9 cellular contexts compared by ENCODE assay signal in genomic region chr2:219628235-219628985, GRCh38. TPM values are rescaled to one million over a fixed set of nuclear protein-coding genes. Genes with fewer than 3 reads are reported as not detected.
A peak's percentile ranks its signal among the peaks of the same experiment; 100 is the strongest.
DNase-seq lines count a peak whose midpoint lies in the region; ATAC-seq and TF ChIP-seq lines count a peak whose summit lies in the region.
"Had no signal": no experiment of that assay in that cellular context is flagged by ENCODE, and none has a peak within 500 bp of the region (broad histone marks: within the 10 kb centered on the region; RNA-seq: fewer than 3 reads in every experiment).

No MANE protein-coding gene starts in this region.

- no peaks in the 10 kb centered on the region for H3K79me2 ChIP-seq in MM.1S (ENCODE audit: low read length)

- no peaks in the 10 kb centered on the region for H4K20me1 ChIP-seq in MM.1S (ENCODE audit: insufficient read depth, low read length)

- no peak for TF ChIP-seq CTCF in HFF-Myc (IDR thresholded peaks at IDR 0.05; ENCODE audit: low read depth, low read length, missing control alignments)
- no peak for TF ChIP-seq CTCF in astrocyte of the spinal cord (IDR thresholded peaks at IDR 0.05; ENCODE audit: low read depth, low read length)
- TF ChIP-seq CTCF in MM.1S (IDR thresholded peaks at IDR 0.05; ENCODE audit: low read length) = no peak
- TF ChIP-seq CTCF in lower leg skin (IDR thresholded peaks at IDR 0.05) = no peak

- intact Hi-C loops in lower leg skin (cut with DNase I; ENCODE audit: low total_unique reads) = no loop called here

- H3K27me3 ChIP-seq in skeletal muscle satellite cell (ENCODE audit: control insufficient read depth, insufficient read depth, low read length) (peaks cover 21% of the 10 kb centered on the region), MM.1S (replicated peaks; ENCODE audit: insufficient read depth, low read length) (peaks cover 80% of the 10 kb centered on the region)

- in situ Hi-C loops in astrocyte of the spinal cord (cut with HindIII; ENCODE audit: low sequenced_read_pairs) = no loop called here

- no peaks in the 10 kb centered on the region for H3F3A ChIP-seq in MM.1S (ENCODE audit: insufficient read depth, low read length)

- H3K9ac ChIP-seq in skeletal muscle satellite cell (ENCODE audit: low read depth, low read length) = peak overlapping the region; percentile 77
- no peak overlapping the region for H3K9ac ChIP-seq in MM.1S (ENCODE audit: low read length)

- WGBS in lower leg skin, 2 donors = 83 to 87% methylated on average over 26 of the region's 26 CpGs

- no peak overlapping the region for H3K27ac ChIP-seq in MM.1S (ENCODE audit: low read length)

- H3K36me3 ChIP-seq in skeletal muscle satellite cell (ENCODE audit: insufficient read depth, low read length) = no peaks in the 10 kb centered on the region
- H3K36me3 ChIP-seq in MM.1S (replicated peaks; ENCODE audit: insufficient read depth, low read length) = no peaks in the 10 kb centered on the region

- no peak for TF ChIP-seq POLR2A in lower leg skin (IDR thresholded peaks at IDR 0.05)

- no peak for ATAC-seq in HG03097 (IDR thresholded peaks at IDR 0.05; ENCODE audit: low FRiP score, unreplicated experiment)

- peak overlapping the region; percentile 85 for H3K4me2 ChIP-seq in skeletal muscle satellite cell (ENCODE audit: low read length)
- no peak overlapping the region for H3K4me2 ChIP-seq in MM.1S (ENCODE audit: low read depth, low read length)

- H2AFZ ChIP-seq in MM.1S (ENCODE audit: low read length) = no peak overlapping the region

- no peaks in the 10 kb centered on the region for H3K4me1 ChIP-seq in skeletal muscle satellite cell (ENCODE audit: control insufficient read depth, insufficient read depth, low read length)
- H3K4me1 ChIP-seq in MM.1S (ENCODE audit: low read length) = no peaks in the 10 kb centered on the region

- DNase-seq in HFF-Myc (ENCODE audit: extremely low read depth, low read depth) (no peak), astrocyte of the spinal cord (ENCODE audit: low read depth, low spot score) (no peak), MM.1S (no peak), NCI-H524 treated with DMSO at 0.1 percent for 48 hours (lab: John Stamatoyannopoulos, UW) (no peak), lower leg skin (ENCODE audit: low spot score in 2 of 2) (no peak)
- DNase-seq: activated CD4-positive, CD25-positive, alpha-beta regulatory T cell treated with anti-CD3 and anti-CD28 coated beads, Interleukin-2, amount 50 U/mL, for 72 hours had no signal

- H3K4me3 ChIP-seq in HFF-Myc (replicated peaks; ENCODE audit: low read depth, low read length) (peak overlapping the region; percentile 47), astrocyte of the spinal cord (ENCODE audit: low read depth, low read length) (peak overlapping the region; percentile 55), iPS-11a (ENCODE audit: low read depth, low read length) (peak overlapping the region; percentile 35), skeletal muscle satellite cell (ENCODE audit: low read length) (peak overlapping the region; percentile 76), MM.1S (ENCODE audit: low read length) (no peak overlapping the region), lower leg skin (ENCODE audit: low read depth, poor library complexity, severe bottlenecking) (no peak overlapping the region)

- no peaks in the 10 kb centered on the region for H3K9me3 ChIP-seq in skeletal muscle satellite cell (replicated peaks; ENCODE audit: low read length)
- no peaks in the 10 kb centered on the region for H3K9me3 ChIP-seq in MM.1S (replicated peaks; ENCODE audit: insufficient read depth, low read length)

- no peaks in the 10 kb centered on the region for H3K9me2 ChIP-seq in MM.1S (replicated peaks; ENCODE audit: insufficient read depth, low read length)

RNA-seq across cellular contexts. Expression of gene SLC4A3, which starts 1.0 kb away (rescaled TPM):
- total RNA-seq in skeletal muscle satellite cell (2012; rRNA removed) = 0.51 and 3.3 TPM in 2 replicates
- total RNA-seq in lower leg skin = 1 to 10 TPM in 2 of 4 donors, under 1 TPM in 2; 0.34 to 2.1 (median 0.90) TPM

RNA-seq across cellular contexts. Expression of gene STK11IP, which starts 30.8 kb away (rescaled TPM):
- 10.0 and 11.4 TPM in 2 replicates for total RNA-seq in skeletal muscle satellite cell (2012; rRNA removed)
- 10 to 100 TPM; 13.3 to 37.8 (median 18.9) TPM for total RNA-seq in lower leg skin

RNA-seq across cellular contexts. Expression of gene INHA, which starts 56.3 kb away (rescaled TPM):
- 0.25 TPM in 1 of 2 replicates, not detected in the other for total RNA-seq in skeletal muscle satellite cell (2012; rRNA removed)
- total RNA-seq in lower leg skin = 1 to 10 TPM in 1 of 4 donors, under 1 TPM in 2, not detected in 1; 0.58 to 1.4 (median 0.84) TPM

RNA-seq across cellular contexts. Expression of gene OBSL1, which starts 57.1 kb away (rescaled TPM):
- total RNA-seq in skeletal muscle satellite cell (2012; rRNA removed) = 24.6 and 34.5 TPM in 2 replicates
- total RNA-seq in lower leg skin = 10 to 100 TPM; 34.2 to 52.7 (median 42.7) TPM

Comparison
In these comparisons a context has a peak if more than half of its experiments do, and no peak if none do; other contexts are left out.
1. H3K4me3 ChIP-seq: peak in HFF-Myc (single experiment), astrocyte of the spinal cord (single experiment), iPS-11a (single experiment) and skeletal muscle satellite cell (single experiment); none in MM.1S (single experiment) and lower leg skin (single experiment).